ENCODE assay signal across 8 cellular contexts in the genomic region with DNA sequence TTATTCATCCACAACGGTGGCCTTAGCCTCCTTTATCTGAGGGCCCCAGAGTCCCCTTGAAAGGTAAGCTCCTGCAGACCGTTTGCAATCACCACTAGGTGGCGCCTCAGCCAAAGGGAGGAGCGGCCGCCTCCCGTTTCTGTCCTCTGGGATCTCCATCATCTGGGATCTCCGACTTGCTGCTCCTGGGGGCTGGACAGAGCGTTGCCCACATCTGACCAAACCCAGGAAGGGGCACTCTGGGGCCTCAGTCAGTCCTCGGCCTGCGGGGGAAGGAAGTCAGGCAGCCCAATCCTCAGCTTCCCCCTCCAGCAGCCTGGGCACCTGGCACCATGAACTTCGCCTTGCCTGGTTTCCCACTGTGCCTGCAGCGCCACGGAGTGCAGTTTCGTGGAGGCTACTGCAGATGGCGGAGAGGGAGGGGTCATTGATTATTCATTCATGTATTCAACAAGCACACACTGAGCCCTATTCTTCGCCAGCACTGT. TPM values are rescaled to one million over a fixed set of nuclear protein-coding genes. Genes with fewer than 3 reads are reported as not detected.
DNase-seq lines count a peak whose midpoint lies in the region; ATAC-seq, FAIRE-seq and TF ChIP-seq lines count a peak whose summit lies in the region.

No MANE protein-coding gene starts in this region.

- H3K36me3 ChIP-seq in astrocyte (ENCODE audit: insufficient read depth, low read length) (no peaks in the 10 kb centered on the region), spleen (no peaks in the 10 kb centered on the region)

- ATAC-seq in T-helper 17 cell, result peak; percentile 55
- no peak for ATAC-seq in GM19455 (IDR thresholded peaks at IDR 0.05; ENCODE audit: unreplicated experiment)

- no peak for FAIRE-seq in astrocyte (lab: Jason Lieb, UNC)

- H3K4me3 ChIP-seq in GM12864 (ENCODE audit: low read depth, low read length), result no peak overlapping the region
- no peak overlapping the region for H3K4me3 ChIP-seq in astrocyte (ENCODE audit: insufficient read depth, low read depth, low read length)
- H3K4me3 ChIP-seq in spleen, result no peak overlapping the region

- H3K4me3 Mint-ChIP-seq in T-helper 17 cell (no peak overlapping the region), astrocyte (ENCODE audit: unreplicated experiment) (no peak overlapping the region)

- H2AFZ ChIP-seq in astrocyte (ENCODE audit: low read depth, low read length), result peak overlapping the region; percentile 72

- H3K4me1 Mint-ChIP-seq in T-helper 17 cell, result peaks cover 8% of the 10 kb centered on the region
- no peaks in the 10 kb centered on the region for H3K4me1 Mint-ChIP-seq in astrocyte (ENCODE audit: low read depth, unreplicated experiment)

- no peaks in the 10 kb centered on the region for H3K79me2 ChIP-seq in astrocyte (ENCODE audit: insufficient read depth, low read length)

- peak overlapping the region; percentile 71 for H3K4me2 ChIP-seq in astrocyte (ENCODE audit: low read length)

- no peaks in the 10 kb centered on the region for H3K4me1 ChIP-seq in astrocyte (ENCODE audit: insufficient read depth, low read length)
- H3K4me1 ChIP-seq in spleen, result peaks cover 0 to 10% (median 7%) of the 10 kb centered on the region in 6 donors

- H3K36me3 Mint-ChIP-seq in T-helper 17 cell (ENCODE audit: low read depth), result peaks cover 9% of the 10 kb centered on the region
- peaks cover 4% of the 10 kb centered on the region for H3K36me3 Mint-ChIP-seq in astrocyte (ENCODE audit: low read depth, unreplicated experiment)

- DNase-seq in GM12864 (ENCODE audit: low read depth), result no peak
- peak; percentile 82 for DNase-seq in NCI-H1092 (lab: John Stamatoyannopoulos, UW)
- DNase-seq in T-helper 17 cell, result peak; percentile 28 to 50 (median 47)
- peak; percentile 47 for DNase-seq in astrocyte (ENCODE audit: low read depth)
- peak; percentile 83 to 88 for DNase-seq in hippocampal formation (lab: John Stamatoyannopoulos, UW)
- DNase-seq in spleen, result peak; percentile 90
- DNase-seq in GF-D8 (lab: John Stamatoyannopoulos, UW), result no peak

- H3K9me3 ChIP-seq in T-helper 17 cell (ENCODE audit: control insufficient read depth, low read length, poor library complexity, severe bottlenecking), result no peaks in the 10 kb centered on the region
- no peaks in the 10 kb centered on the region for H3K9me3 ChIP-seq in astrocyte (ENCODE audit: insufficient read depth, low read depth, low read length)
- H3K9me3 ChIP-seq in spleen, result no peaks in the 10 kb centered on the region

- H3K27ac ChIP-seq in astrocyte (ENCODE audit: low read depth, low read length), result no peak overlapping the region
- H3K27ac ChIP-seq in spleen, result no peak overlapping the region

- H3K9me3 Mint-ChIP-seq in astrocyte (ENCODE audit: unreplicated experiment), result peaks cover 2% of the 10 kb centered on the region

- 15 to 38% (median 16%) methylated on average over 9 to 16 of the region's 16 CpGs for WGBS in spleen, 5 donors

- H3K27me3 Mint-ChIP-seq in T-helper 17 cell (no peaks in the 10 kb centered on the region), astrocyte (ENCODE audit: low read depth, unreplicated experiment) (peaks cover 15% of the 10 kb centered on the region)

- H4K20me1 ChIP-seq in astrocyte (ENCODE audit: insufficient read depth, low read length), result no peaks in the 10 kb centered on the region

- H3K27ac Mint-ChIP-seq in T-helper 17 cell (no peak overlapping the region), astrocyte (ENCODE audit: unreplicated experiment) (no peak overlapping the region)

- intact Hi-C loops in spleen (cut with DNase I; ENCODE audit: low total_unique reads), result loop anchor here (5.0 to 10.0 kb wide), 2 partner anchors 180 to 408 kb away; no protein-coding TSS in a partner anchor

- H3K9ac ChIP-seq in astrocyte (ENCODE audit: low read length), result no peak overlapping the region

- peaks cover 14% of the 10 kb centered on the region for H3K27me3 ChIP-seq in astrocyte (ENCODE audit: insufficient read depth, low read length)
- no peaks in the 10 kb centered on the region for H3K27me3 ChIP-seq in spleen (replicated peaks in 1 of 7)

- TF ChIP-seq CTCF in GM12864 (IDR thresholded peaks at IDR 0.05; ENCODE audit: low read depth, low read length, missing control alignments) (peak; percentile 87), astrocyte (IDR thresholded peaks at IDR 0.05; ENCODE audit: insufficient read depth, low read depth, low read length) (peak; percentile 75), spleen (IDR thresholded peaks at IDR 0.05 in 8 of 11, conservative IDR thresholded peaks at IDR 0.05 in 3 of 11) (peak; percentile 59 to 92 (median 84))

- no peak for TF ChIP-seq POLR2A in spleen (IDR thresholded peaks at IDR 0.05)

RNA-seq across cellular contexts. Expression of gene TP53I11, which starts 23.5 kb away (rescaled TPM):
- total RNA-seq in T-helper 17 cell, result 1 to 10 TPM; 1.8 to 3.9 TPM
- 96.8 and 101 TPM in 2 replicates for total RNA-seq in astrocyte
- 100 to 1,000 TPM in 5 of 7 donors, 10 to 100 TPM in 2; 80.1 to 169 (median 110) TPM for total RNA-seq in spleen
- polyA plus RNA-seq in spleen, result 10 to 100 TPM; 10.2 to 48.0 (median 11.6) TPM

Comparison
In these comparisons a context has a peak if more than half of its experiments do, and no peak if none do; other contexts are left out.
1. DNase-seq: peak in NCI-H1092 (single experiment), T-helper 17 cell (3 of 3), astrocyte (single experiment), hippocampal formation (2 of 2) and spleen (single experiment); none in GM12864 (single experiment) and GF-D8 (single experiment).
2. RNA of gene TP53I11, which starts 23.5 kb away (total RNA-seq): 80.1 to 169 TPM in spleen and 96.8 to 101 TPM in astrocyte; 1.8 to 3.9 TPM in T-helper 17 cell; every median in the first group is over 10 times any median in the second.
3. Peak in every context shown above with its lines, with median percentiles within 50 percentile points of each other: CTCF ChIP-seq.